In the genomic region with DNA sequence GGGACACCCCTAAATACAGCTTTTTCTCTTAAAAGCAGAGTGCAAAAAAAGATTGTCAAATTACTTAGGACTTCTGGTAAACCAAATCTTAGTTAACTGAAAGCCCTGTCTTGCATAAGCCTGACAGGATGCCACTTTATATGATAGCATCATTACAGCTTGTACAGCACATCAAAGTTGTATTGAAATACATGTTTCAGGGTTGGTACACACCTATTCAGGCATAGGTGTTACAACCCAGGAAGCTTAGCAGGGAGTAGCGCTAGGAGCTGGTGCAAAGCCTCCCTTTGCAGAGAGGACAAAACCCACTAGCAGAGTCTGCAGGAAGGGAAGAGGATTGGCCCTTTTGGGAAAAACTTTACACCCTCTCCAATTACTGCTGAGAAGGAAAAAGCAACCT, we compare ENCODE assay signal across 11 cellular contexts.
A peak's percentile ranks its signal among the peaks of the same experiment; 100 is the strongest.
DNase-seq lines count a peak whose midpoint lies in the region; ATAC-seq and TF ChIP-seq lines count a peak whose summit lies in the region.
"Had no signal": no experiment of that assay in that cellular context is flagged by ENCODE, and none has a peak within 500 bp of the region (broad histone marks: within the 10 kb centered on the region; RNA-seq: fewer than 3 reads in every experiment).

No MANE protein-coding gene starts in this region.

- H3K36me3 ChIP-seq in left ventricle myocardium inferior: no peaks in the 10 kb centered on the region
- H3K36me3 ChIP-seq in upper lobe of right lung: no peaks in the 10 kb centered on the region

- H3K9me3 ChIP-seq in left ventricle myocardium inferior (replicated peaks): no peaks in the 10 kb centered on the region
- no peaks in the 10 kb centered on the region for H3K9me3 ChIP-seq in upper lobe of right lung

- H3K27me3 ChIP-seq in left ventricle myocardium inferior (ENCODE audit: low read depth): no peaks in the 10 kb centered on the region
- no peaks in the 10 kb centered on the region for H3K27me3 ChIP-seq in upper lobe of right lung

- peak overlapping the region; percentile 89 for H3K27ac Mint-ChIP-seq in activated CD8-positive, alpha-beta T cell treated with anti-CD3 and anti-CD28 coated beads, Interleukin-2, amount 10 ng/mL, durations not matched to agents 7 days and 5 days
- peak overlapping the region; percentile 41 for H3K27ac Mint-ChIP-seq in memory B cell

- no peak for ATAC-seq in Right ventricle myocardium inferior
- peak; percentile 64 for ATAC-seq in activated CD8-positive, alpha-beta T cell treated with anti-CD3 and anti-CD28 coated beads, Interleukin-2, amount 10 ng/mL, durations not matched to agents 7 days and 5 days
- no peak for ATAC-seq in memory B cell (ENCODE audit: low read depth)
- ATAC-seq in upper lobe of right lung: no peak
- no peak for ATAC-seq in HG03039 (IDR thresholded peaks at IDR 0.05; ENCODE audit: unreplicated experiment)
- ATAC-seq in GM18505 (IDR thresholded peaks at IDR 0.05; ENCODE audit: unreplicated experiment): no peak

- no peak for TF ChIP-seq POLR2A in GM18505 (IDR thresholded peaks at IDR 0.05; ENCODE audit: borderline replicate concordance, extremely low read depth, insufficient read depth, insufficient read length)

- H3K36me3 Mint-ChIP-seq in activated CD8-positive, alpha-beta T cell treated with anti-CD3 and anti-CD28 coated beads, Interleukin-2, amount 10 ng/mL, durations not matched to agents 7 days and 5 days (ENCODE audit: low read depth): peaks cover 15% of the 10 kb centered on the region
- no peaks in the 10 kb centered on the region for H3K36me3 Mint-ChIP-seq in memory B cell

- H3K9me3 Mint-ChIP-seq in activated CD8-positive, alpha-beta T cell treated with anti-CD3 and anti-CD28 coated beads, Interleukin-2, amount 10 ng/mL, durations not matched to agents 7 days and 5 days (ENCODE audit: insufficient read depth): no peaks in the 10 kb centered on the region
- no peaks in the 10 kb centered on the region for H3K9me3 Mint-ChIP-seq in memory B cell

- CTCF ChIA-PET in activated CD8-positive, alpha-beta T cell treated with anti-CD3 and anti-CD28 coated beads, Interleukin-2, amount 10 ng/mL, durations not matched to agents 7 days and 5 days (lab: Charles Lee): interaction anchor here (0.7 to 4.3 kb wide), 20 partner anchors 8 to 170 kb away, joined by 3 to 35 read pairs (median 4); no protein-coding TSS in a partner anchor

- intact Hi-C loops in left ventricle myocardium inferior (cut with micrococcal nuclease) (no loop called here), Right ventricle myocardium inferior (cut with DNase I) (no loop called here), upper lobe of right lung (cut with DNase I) (loop anchor here (10.0 kb wide), 1 partner anchor 60 kb away; no protein-coding TSS in a partner anchor)

- no peaks in the 10 kb centered on the region for H3K27me3 Mint-ChIP-seq in activated CD8-positive, alpha-beta T cell treated with anti-CD3 and anti-CD28 coated beads, Interleukin-2, amount 10 ng/mL, durations not matched to agents 7 days and 5 days (ENCODE audit: low read depth)
- H3K27me3 Mint-ChIP-seq in memory B cell: no peaks in the 10 kb centered on the region

- DNase-seq in left ventricle myocardium inferior (no peak), Right ventricle myocardium inferior (ENCODE audit: missing footprints) (no peak), memory B cell (ENCODE audit: low spot score in 2 of 2) (no peak), upper lobe of right lung (no peak), NCI-H526 treated with DMSO at 0.1 percent for 48 hours (lab: John Stamatoyannopoulos, UW) (no peak)
- no peak for DNase-seq in activated CD8-positive, alpha-beta T cell treated with anti-CD3 and anti-CD28 coated beads, Interleukin-2, amount 10 ng/mL, durations not matched to agents 7 days and 5 days
- DNase-seq: activated CD8-positive, alpha-beta memory T cell treated with anti-CD3 and anti-CD28 coated beads, Interleukin-2, amount 50 U/mL, for 48 hours; NCI-H526 had no signal

- H3K4me1 ChIP-seq in left ventricle myocardium inferior (peaks cover 71% of the 10 kb centered on the region), upper lobe of right lung (peaks cover 64% of the 10 kb centered on the region)

- peak overlapping the region; percentile 95 for H3K27ac ChIP-seq in left ventricle myocardium inferior (replicated peaks)
- H3K27ac ChIP-seq in upper lobe of right lung: peak overlapping the region; percentile 44
- H3K27ac ChIP-seq: C4-2B had no signal

- peaks cover 85% of the 10 kb centered on the region for H3K4me1 Mint-ChIP-seq in activated CD8-positive, alpha-beta T cell treated with anti-CD3 and anti-CD28 coated beads, Interleukin-2, amount 10 ng/mL, durations not matched to agents 7 days and 5 days (ENCODE audit: low read depth)
- H3K4me1 Mint-ChIP-seq in memory B cell: peaks cover 53% of the 10 kb centered on the region

- peak overlapping the region; percentile 66 for H3K4me3 Mint-ChIP-seq in activated CD8-positive, alpha-beta T cell treated with anti-CD3 and anti-CD28 coated beads, Interleukin-2, amount 10 ng/mL, durations not matched to agents 7 days and 5 days
- no peak overlapping the region for H3K4me3 Mint-ChIP-seq in memory B cell

- TF ChIP-seq CTCF in left ventricle myocardium inferior (IDR thresholded peaks at IDR 0.05; ENCODE audit: borderline replicate concordance) (no peak), upper lobe of right lung (IDR thresholded peaks at IDR 0.05) (no peak)

- POLR2A ChIA-PET in activated CD8-positive, alpha-beta T cell treated with anti-CD3 and anti-CD28 coated beads, Interleukin-2, amount 10 ng/mL, durations not matched to agents 7 days and 5 days (lab: Charles Lee): interaction anchor here (1.7 to 4.1 kb wide), 4 partner anchors 26 to 75 kb away, joined by 4 to 67 read pairs (median 6); no protein-coding TSS in a partner anchor

- H3K4me3 ChIP-seq in left ventricle myocardium inferior (no peak overlapping the region), upper lobe of right lung (no peak overlapping the region)
